ENCODE assay signal across 2 cellular contexts in genomic region chr4:39455486-39455885, GRCh38.
TF ChIP-seq lines count a peak whose summit lies in the region.

No MANE protein-coding gene starts in this region.

TF ChIP-seq in HepG2, 621 proteins besides CTCF, POLR2A, EP300 and RAD21:
- TF ChIP-seq JUND (CRISPR knock-in tag; IDR thresholded peaks at IDR 0.05) = no peak
- no peak for TF ChIP-seq ZNF614 (CRISPR knock-in tag; IDR thresholded peaks at IDR 0.05; ENCODE audit: borderline replicate concordance)
- TF ChIP-seq SMARCE1 (IDR thresholded peaks at IDR 0.05; ENCODE audit: borderline replicate concordance) = no peak
- TF ChIP-seq ZNF121 (CRISPR knock-in tag; IDR thresholded peaks at IDR 0.05) = peak; percentile 83
- TF ChIP-seq BRD4 (CRISPR knock-in tag; IDR thresholded peaks at IDR 0.05) = no peak
- no peak for TF ChIP-seq ZNF570 (CRISPR knock-in tag; IDR thresholded peaks at IDR 0.05; ENCODE audit: borderline replicate concordance)
- no peak for TF ChIP-seq ZNF557 (CRISPR knock-in tag; IDR thresholded peaks at IDR 0.05)
- TF ChIP-seq ZNF143 (CRISPR knock-in tag; IDR thresholded peaks at IDR 0.05) = no peak
- peak; percentile 36 for TF ChIP-seq RBM22 (optimal IDR thresholded peaks at IDR 0.05; ENCODE audit: low read length)
- TF ChIP-seq POLR2G (IDR thresholded peaks at IDR 0.05; ENCODE audit: low read depth, low read length) = 0 out of 2 replicates have a peak, but pooled peaks have one; percentile 30
- no peak; the same call in 1 of the 2 replicates for TF ChIP-seq POLR2AphosphoS2 (IDR thresholded peaks at IDR 0.05; ENCODE audit: low read depth, low read length)
- TF ChIP-seq RBFOX2 (IDR thresholded peaks at IDR 0.05; ENCODE audit: low read depth, low read length) = peak; percentile 38; the same call in 1 of the 2 replicates
- TF ChIP-seq ZBTB49 (CRISPR knock-in tag; IDR thresholded peaks at IDR 0.05; ENCODE audit: borderline replicate concordance) = no peak
- TF ChIP-seq HES4 (CRISPR knock-in tag; IDR thresholded peaks at IDR 0.05; ENCODE audit: borderline replicate concordance) = no peak

TF ChIP-seq in H1, 55 proteins besides CTCF, POLR2A, EP300 and RAD21:
- TF ChIP-seq POLR2AphosphoS5 (IDR thresholded peaks at IDR 0.05; ENCODE audit: low read depth, low read length) = peak; percentile 78; the same call in 1 of the 2 replicates
- no peak for TF ChIP-seq CHD1 (IDR thresholded peaks at IDR 0.05; ENCODE audit: low read depth, low read length)
TF ChIP-seq in H1: peak in this region for 1.
